Comparison of ENCODE assay signal across 8 cellular contexts in the genomic region with DNA sequence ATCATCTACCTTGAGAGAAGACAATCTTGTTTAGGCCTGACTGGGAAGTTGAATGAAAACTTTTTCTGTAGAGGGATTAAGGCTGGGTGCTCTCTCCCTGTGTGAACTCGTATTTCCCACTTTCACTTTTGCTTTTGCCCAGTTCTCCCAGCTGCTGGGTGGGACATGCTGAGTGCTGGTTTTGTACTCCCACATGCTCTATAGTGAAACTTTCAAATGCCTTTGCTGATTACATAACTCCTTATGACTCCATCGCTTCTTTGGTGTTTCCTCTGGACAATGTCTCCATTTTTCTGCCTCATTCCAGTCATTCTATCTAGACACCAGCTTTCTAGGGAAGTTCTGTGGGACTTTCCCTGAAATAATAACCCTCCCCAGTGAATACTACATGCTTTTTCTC.
A peak's percentile ranks its signal among the peaks of the same experiment; 100 is the strongest.
DNase-seq lines count a peak whose midpoint lies in the region; ATAC-seq lines count a peak whose summit lies in the region.

No MANE protein-coding gene starts in this region.

- peak overlapping the region in 2 of 4 donors; percentile 79 to 81 for H3K4me3 Mint-ChIP-seq in IgD-negative memory B cell
- H3K4me3 Mint-ChIP-seq in naive B cell, result peak overlapping the region in 7 of 8 donors; percentile 8 to 75 (median 24)

- ATAC-seq in naive B cell (ENCODE audit: low read depth in 2 of 2), result no peak
- ATAC-seq in GM18861 (IDR thresholded peaks at IDR 0.05; ENCODE audit: unreplicated experiment), result no peak

- H3K4me1 Mint-ChIP-seq in IgD-negative memory B cell (peaks cover 6 to 18% (median 17%) of the 10 kb centered on the region in 3 donors), naive B cell (peaks cover 20 to 42% (median 24%) of the 10 kb centered on the region in 3 donors)

- no peaks in the 10 kb centered on the region for H3K27me3 Mint-ChIP-seq in IgD-negative memory B cell
- no peaks in the 10 kb centered on the region for H3K27me3 Mint-ChIP-seq in naive B cell

- no peaks in the 10 kb centered on the region for H3K9me3 Mint-ChIP-seq in IgD-negative memory B cell
- no peaks in the 10 kb centered on the region for H3K9me3 Mint-ChIP-seq in naive B cell

- H3K36me3 Mint-ChIP-seq in IgD-negative memory B cell (no peaks in the 10 kb centered on the region), naive B cell (no peaks in the 10 kb centered on the region)

- H3K27ac Mint-ChIP-seq in IgD-negative memory B cell (peak overlapping the region in 2 of 3 donors; percentile 14 to 39), naive B cell (peak overlapping the region in 2 of 6 donors; percentile 60 to 67)

- DNase-seq in AG20443 (ENCODE audit: low spot score) (peak; percentile 47), GM19240 (ENCODE audit: insufficient read length, low spot score) (peak; percentile 14), dedifferentiated amniotic fluid mesenchymal stem cell (ENCODE audit: extremely low spot score) (peak; percentile 46), naive B cell (no peak), NCI-H2227 (lab: John Stamatoyannopoulos, UW; ENCODE audit: unreplicated experiment) (no peak), middle frontal gyrus (ENCODE audit: extremely low spot score, low spot score) (no peak)

Comparison
In these comparisons a context has a peak if more than half of its experiments do, and no peak if none do; other contexts are left out.
1. DNase-seq: peak in AG20443 (single experiment), GM19240 (single experiment) and dedifferentiated amniotic fluid mesenchymal stem cell (single experiment); none in naive B cell (single experiment), NCI-H2227 (single experiment) and middle frontal gyrus (single experiment).